Comparison of ENCODE assay signal across 1 cellular context in genomic region chr3:190306513-190307163, GRCh38.
TF ChIP-seq lines count a peak whose summit lies in the region.

No MANE protein-coding gene starts in this region.

TF ChIP-seq in HepG2, 621 proteins besides CTCF, POLR2A, EP300 and RAD21 (continued from another document and continues in another):
- TF ChIP-seq HNF4A (CRISPR knock-in tag; IDR thresholded peaks at IDR 0.05): 0 out of 2 replicates have a peak, but pooled peaks have one; percentile 3
- TF ChIP-seq ZSCAN29 (CRISPR knock-in tag; conservative IDR thresholded peaks at IDR 0.05): no peak
- 0 out of 2 replicates have a peak, but pooled peaks have one; percentile 41 for TF ChIP-seq ZNF646 (CRISPR knock-in tag; IDR thresholded peaks at IDR 0.05)
- TF ChIP-seq ZNF562 (CRISPR knock-in tag; IDR thresholded peaks at IDR 0.05; ENCODE audit: borderline replicate concordance): no peak
- TF ChIP-seq ETS1 (CRISPR knock-in tag; IDR thresholded peaks at IDR 0.05): no peak
- TF ChIP-seq ZNF687 (CRISPR knock-in tag; IDR thresholded peaks at IDR 0.05): no peak
- TF ChIP-seq ZNF331 (CRISPR knock-in tag; IDR thresholded peaks at IDR 0.05): peak; percentile 35; the same call in 1 of the 2 replicates
- TF ChIP-seq TEAD3 (CRISPR knock-in tag; optimal IDR thresholded peaks at IDR 0.05; ENCODE audit: borderline replicate concordance): peak; percentile 44
- no peak for TF ChIP-seq POLR2G (IDR thresholded peaks at IDR 0.05; ENCODE audit: low read depth, low read length)
- TF ChIP-seq NR2C2 (CRISPR knock-in tag; IDR thresholded peaks at IDR 0.05; ENCODE audit: borderline replicate concordance): 0 out of 2 replicates have a peak, but pooled peaks have one; percentile 7
- TF ChIP-seq GATAD2A (CRISPR knock-in tag; IDR thresholded peaks at IDR 0.05): peak; percentile 76
- TF ChIP-seq NCOR1 (IDR thresholded peaks at IDR 0.05; ENCODE audit: borderline replicate concordance, low read length): no peak
- no peak for TF ChIP-seq TRIM22 (IDR thresholded peaks at IDR 0.05)
- no peak for TF ChIP-seq ZNF12 (CRISPR knock-in tag; IDR thresholded peaks at IDR 0.05)
- TF ChIP-seq SIN3B (IDR thresholded peaks at IDR 0.05; ENCODE audit: low read length): no peak
- no peak for TF ChIP-seq ZNF329 (CRISPR knock-in tag; IDR thresholded peaks at IDR 0.05; ENCODE audit: low read depth)
- no peak for TF ChIP-seq ZNF558 (CRISPR knock-in tag; IDR thresholded peaks at IDR 0.05; ENCODE audit: borderline replicate concordance)
- TF ChIP-seq ZNF550 (CRISPR knock-in tag; IDR thresholded peaks at IDR 0.05; ENCODE audit: borderline replicate concordance): no peak
- 0 out of 2 replicates have a peak, but pooled peaks have one; percentile 11 for TF ChIP-seq ATF7 (IDR thresholded peaks at IDR 0.05)
- no peak for TF ChIP-seq ATF7 (CRISPR knock-in tag; IDR thresholded peaks at IDR 0.05)
- TF ChIP-seq HMG20B (CRISPR knock-in tag; conservative IDR thresholded peaks at IDR 0.05): 0 out of 2 replicates have a peak, but pooled peaks have one; percentile 18
- no peak for TF ChIP-seq ARHGAP35 (CRISPR knock-in tag; IDR thresholded peaks at IDR 0.05; ENCODE audit: borderline replicate concordance)
- 0 out of 2 replicates have a peak, but pooled peaks have one; percentile 61 for TF ChIP-seq HOXA5 (CRISPR knock-in tag; IDR thresholded peaks at IDR 0.05)
- TF ChIP-seq ZSCAN21 (CRISPR knock-in tag; IDR thresholded peaks at IDR 0.05; ENCODE audit: borderline replicate concordance): no peak
- no peak for TF ChIP-seq ZSCAN30 (CRISPR knock-in tag; IDR thresholded peaks at IDR 0.05)
- peak; percentile 94 for TF ChIP-seq TFAP4 (IDR thresholded peaks at IDR 0.05; ENCODE audit: borderline replicate concordance, low read depth)
- no peak for TF ChIP-seq CHD2 (IDR thresholded peaks at IDR 0.05; ENCODE audit: low read depth, low read length)
- no peak for TF ChIP-seq ZNF282 (IDR thresholded peaks at IDR 0.05; ENCODE audit: partially characterized antibody)
- peak; percentile 19; the same call in 1 of the 2 replicates for TF ChIP-seq FOXA3 (CRISPR knock-in tag; IDR thresholded peaks at IDR 0.05)
- TF ChIP-seq MLXIP (CRISPR knock-in tag; IDR thresholded peaks at IDR 0.05; ENCODE audit: borderline replicate concordance): no peak
- TF ChIP-seq ZNF501 (CRISPR knock-in tag; IDR thresholded peaks at IDR 0.05): no peak
- 0 out of 2 replicates have a peak, but pooled peaks have one; percentile 6 for TF ChIP-seq ZNF792 (CRISPR knock-in tag; IDR thresholded peaks at IDR 0.05)
- TF ChIP-seq CEBPG (CRISPR knock-in tag; IDR thresholded peaks at IDR 0.05): peak; percentile 88
- TF ChIP-seq NONO (IDR thresholded peaks at IDR 0.05): no peak
- 0 out of 2 replicates have a peak, but pooled peaks have one; percentile 29 for TF ChIP-seq NONO (CRISPR knock-in tag; conservative IDR thresholded peaks at IDR 0.05)
- TF ChIP-seq NFKBIZ (CRISPR knock-in tag; IDR thresholded peaks at IDR 0.05): no peak
- peak; percentile 34; the same call in 1 of the 2 replicates for TF ChIP-seq KDM1A (CRISPR knock-in tag; IDR thresholded peaks at IDR 0.05)
- peak in 1 of 2 experiments; percentile 81; a peak in 2 of 4 replicates for TF ChIP-seq ATF4 (CRISPR knock-in tag; IDR thresholded peaks at IDR 0.05)
- TF ChIP-seq ZFP1 (CRISPR knock-in tag; IDR thresholded peaks at IDR 0.05): no peak
- no peak for TF ChIP-seq MED13 (CRISPR knock-in tag; IDR thresholded peaks at IDR 0.05)
- TF ChIP-seq SETDB1 (CRISPR knock-in tag; IDR thresholded peaks at IDR 0.05; ENCODE audit: borderline replicate concordance): no peak
- TF ChIP-seq ZBTB49 (CRISPR knock-in tag; IDR thresholded peaks at IDR 0.05; ENCODE audit: borderline replicate concordance): no peak
- TF ChIP-seq BCL6 (CRISPR knock-in tag; IDR thresholded peaks at IDR 0.05): peak; percentile 36; the same call in 1 of the 2 replicates
- no peak for TF ChIP-seq ZNF720 (CRISPR knock-in tag; IDR thresholded peaks at IDR 0.05)
- peak; percentile 89 for TF ChIP-seq CEBPB (IDR thresholded peaks at IDR 0.05; ENCODE audit: borderline replicate concordance, low read depth, low read length)
